ENCODE assay signal across 8 cellular contexts in the genomic region with DNA sequence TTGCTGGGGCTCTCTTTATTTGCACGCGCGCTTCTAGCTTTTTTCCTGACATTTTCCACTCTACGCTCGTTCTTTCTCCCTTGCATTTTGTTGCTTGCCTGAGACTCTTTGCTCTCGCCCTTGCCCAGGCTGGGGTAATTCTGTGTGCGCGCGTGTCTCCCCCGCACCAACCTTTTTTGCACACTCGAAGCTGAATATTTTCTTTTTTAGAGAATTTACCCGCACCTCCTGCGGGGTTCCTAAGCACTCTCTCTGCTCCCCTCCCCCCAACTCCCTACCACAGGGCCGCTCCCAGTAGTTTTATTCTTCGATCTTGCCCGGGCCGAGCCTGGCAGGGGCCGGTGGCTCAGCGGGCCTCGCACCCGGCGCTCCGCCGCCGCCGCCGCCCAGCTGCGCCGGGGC. TPM values are rescaled to one million over a fixed set of nuclear protein-coding genes. Genes with fewer than 3 reads are reported as not detected.
A peak's percentile ranks its signal among the peaks of the same experiment; 100 is the strongest.
DNase-seq lines count a peak whose midpoint lies in the region; ATAC-seq and TF ChIP-seq lines count a peak whose summit lies in the region.

No MANE protein-coding gene starts in this region.

- H3K4me3 ChIP-seq in BLaER1 (peak overlapping the region; percentile 94), MM.1S (ENCODE audit: low read length) (peak overlapping the region; percentile 62), dorsolateral prefrontal cortex (peak overlapping the region; percentile 49 to 85 (median 71))

- peak overlapping the region; percentile 89 for H3K9ac ChIP-seq in BLaER1
- H3K9ac ChIP-seq in MM.1S (ENCODE audit: low read length): peak overlapping the region; percentile 37; the same call in 1 of the 2 replicates

- no peaks in the 10 kb centered on the region for H3K36me3 Mint-ChIP-seq in nephron progenitor cell (ENCODE audit: low read depth)

- H3K4me1 ChIP-seq in BLaER1 (peaks cover 75% of the 10 kb centered on the region), MM.1S (ENCODE audit: low read length) (peaks cover 29% of the 10 kb centered on the region)

- H3K4me1 Mint-ChIP-seq in nephron progenitor cell: peaks cover 69% of the 10 kb centered on the region

- DNase-seq in MM.1S (no peak), dorsolateral prefrontal cortex (peak in 2 of 10 donors; percentile 11 to 62), nephron progenitor cell (no peak), GF-D8 (lab: John Stamatoyannopoulos, UW) (no peak), kidney glomerular epithelial cell (lab: John Stamatoyannopoulos, UW) (no peak)

- H3K36me3 ChIP-seq in BLaER1: no peaks in the 10 kb centered on the region
- H3K36me3 ChIP-seq in MM.1S (replicated peaks; ENCODE audit: insufficient read depth, low read length): no peaks in the 10 kb centered on the region

- no peaks in the 10 kb centered on the region for H3K9me2 ChIP-seq in MM.1S (replicated peaks; ENCODE audit: insufficient read depth, low read length)

- no peaks in the 10 kb centered on the region for H3K79me2 ChIP-seq in MM.1S (ENCODE audit: low read length)

- H3K27ac Mint-ChIP-seq in nephron progenitor cell: no peak overlapping the region

- no peak for TF ChIP-seq CTCF in MM.1S (IDR thresholded peaks at IDR 0.05; ENCODE audit: low read length)
- no peak for TF ChIP-seq CTCF in dorsolateral prefrontal cortex (IDR thresholded peaks at IDR 0.05 in 54 of 56, conservative IDR thresholded peaks at IDR 0.05 in 2 of 56; ENCODE audit: low read depth in 1 of 56, partially characterized antibody in 56 of 56)
- TF ChIP-seq CTCF in nephron progenitor cell (IDR thresholded peaks at IDR 0.05): no peak

- H4K20me1 ChIP-seq in BLaER1 (peaks cover 19% of the 10 kb centered on the region), MM.1S (ENCODE audit: insufficient read depth, low read length) (no peaks in the 10 kb centered on the region)

- peak overlapping the region; percentile 55 for H2AFZ ChIP-seq in MM.1S (ENCODE audit: low read length)

- peak overlapping the region; percentile 87 for H3K27ac ChIP-seq in BLaER1
- no peak overlapping the region for H3K27ac ChIP-seq in MM.1S (ENCODE audit: low read length)
- peak overlapping the region in 49 of 59 donors; percentile 6 to 86 (median 70) for H3K27ac ChIP-seq in dorsolateral prefrontal cortex

- H3K27me3 ChIP-seq in BLaER1 (no peaks in the 10 kb centered on the region), MM.1S (replicated peaks; ENCODE audit: insufficient read depth, low read length) (peaks cover 10% of the 10 kb centered on the region; the same call in 1 of the 2 replicates), dorsolateral prefrontal cortex (peaks cover 0 to 6% (median 0%) of the 10 kb centered on the region in 45 donors)

- peak overlapping the region; percentile 100 for H3K4me2 ChIP-seq in BLaER1
- H3K4me2 ChIP-seq in MM.1S (ENCODE audit: low read depth, low read length): peak overlapping the region; percentile 99

- peak overlapping the region; percentile 97 for H3K4me3 Mint-ChIP-seq in nephron progenitor cell

- peaks cover 44% of the 10 kb centered on the region for H3K27me3 Mint-ChIP-seq in nephron progenitor cell (ENCODE audit: low read depth, poor library complexity)

- H3F3A ChIP-seq in MM.1S (ENCODE audit: insufficient read depth, low read length): peaks cover 3% of the 10 kb centered on the region; the same call in 1 of the 2 replicates

- H3K9me3 Mint-ChIP-seq in nephron progenitor cell: no peaks in the 10 kb centered on the region

- intact Hi-C loops in dorsolateral prefrontal cortex (cut with DNase I): loop anchor here (1.0 to 10.0 kb wide), 6 partner anchors 51 to 836 kb away; no protein-coding TSS in a partner anchor

- no peaks in the 10 kb centered on the region for H3K9me3 ChIP-seq in BLaER1
- H3K9me3 ChIP-seq in MM.1S (replicated peaks; ENCODE audit: insufficient read depth, low read length): no peaks in the 10 kb centered on the region

- ATAC-seq in HG03432 (IDR thresholded peaks at IDR 0.05; ENCODE audit: unreplicated experiment) (no peak), HG03457 (IDR thresholded peaks at IDR 0.05; ENCODE audit: unreplicated experiment) (no peak)

RNA-seq across cellular contexts. Expression of a gene that starts 0.7 kb away (rescaled TPM):
- total RNA-seq in dorsolateral prefrontal cortex: 10 to 100 TPM in 29 of 120 experiments, 1 to 10 TPM in 91; 3.4 to 14.5 (median 8.3) TPM

RNA-seq across cellular contexts. Expression of a gene that starts 14.4 kb away (rescaled TPM):
- 10 to 100 TPM; 19.3 to 41.3 (median 27.1) TPM for total RNA-seq in dorsolateral prefrontal cortex

RNA-seq across cellular contexts. Expression of a gene that starts 53.2 kb away (rescaled TPM):
- total RNA-seq in dorsolateral prefrontal cortex: 10 to 100 TPM in 119 of 120 experiments, 1 to 10 TPM in 1; 6.1 to 36.9 (median 20.8) TPM
